ENCODE assay signal across 8 cellular contexts in the genomic region with DNA sequence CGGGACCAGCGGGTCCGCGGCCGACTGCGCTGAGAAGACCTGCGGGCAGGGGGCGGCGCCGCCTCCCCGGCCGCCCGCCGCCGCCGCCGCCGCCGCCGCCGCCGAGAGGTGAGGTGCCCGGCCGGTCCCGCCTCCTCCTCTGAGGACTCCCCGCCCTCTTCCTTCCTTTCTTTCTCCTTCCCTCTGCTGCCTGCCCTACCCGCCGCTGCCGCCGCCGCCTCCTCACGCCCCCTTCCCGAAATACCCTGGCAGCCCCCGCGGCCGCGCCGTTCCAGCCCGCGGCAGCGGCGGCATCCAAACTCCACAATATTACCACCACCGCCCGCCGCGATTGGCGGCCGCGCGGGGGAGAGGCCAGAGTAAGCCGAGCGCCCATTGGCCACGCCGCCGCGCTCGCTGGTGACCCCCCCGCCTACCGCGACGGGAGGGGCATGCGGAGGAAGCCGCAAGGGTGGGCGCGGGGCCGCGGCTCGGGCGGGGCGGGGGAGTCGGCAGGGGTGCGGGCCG.
DNase-seq lines count a peak whose midpoint lies in the region; ATAC-seq and TF ChIP-seq lines count a peak whose summit lies in the region.

No MANE protein-coding gene starts in this region.

- intact Hi-C loops in left colon (cut with DNase I, micrococcal nuclease): no loop called here

- peak; percentile 68 for DNase-seq in AG10803 (ENCODE audit: low read depth)
- DNase-seq in NCI-H446 (lab: John Stamatoyannopoulos, UW): peak; percentile 62 to 84
- DNase-seq in activated CD4-positive, alpha-beta T cell treated with anti-CD3 and anti-CD28 coated beads for 24 hours (ENCODE audit: low read depth in 2 of 2): peak; percentile 60 to 70
- DNase-seq in choroid plexus epithelial cell (ENCODE audit: low read depth): peak; percentile 71
- DNase-seq in left colon: peak; percentile 81 to 86
- peak; percentile 45 to 75 (median 60) for DNase-seq in stimulated activated CD4-positive, alpha-beta T cell treated with anti-CD3 and anti-CD28 coated beads, Interleukin-1b, Interleukin-23, amount 100 ng/mL, for 24 hours (ENCODE audit: low read depth in 4 of 4, low spot score in 1 of 4)

- TF ChIP-seq CTCF in AG10803 (conservative IDR thresholded peaks at IDR 0.05; ENCODE audit: low read length) (no peak), choroid plexus epithelial cell (conservative IDR thresholded peaks at IDR 0.05; ENCODE audit: low read depth, low read length) (no peak)

- H3K4me3 ChIP-seq in AG10803 (ENCODE audit: low read length) (peak overlapping the region; percentile 86), choroid plexus epithelial cell (ENCODE audit: low read depth, low read length) (peak overlapping the region; percentile 79)

- ATAC-seq in GM19023 (IDR thresholded peaks at IDR 0.05; ENCODE audit: unreplicated experiment) (peak; percentile 88), HG03196 (IDR thresholded peaks at IDR 0.05; ENCODE audit: unreplicated experiment) (peak; percentile 81), left colon (peak; percentile 84)

Comparison
In these comparisons a context has a peak if more than half of its experiments do, and no peak if none do; other contexts are left out.
1. Peak in every context shown above with its lines: DNase-seq, ATAC-seq and H3K4me3 ChIP-seq.